In the genomic region with DNA sequence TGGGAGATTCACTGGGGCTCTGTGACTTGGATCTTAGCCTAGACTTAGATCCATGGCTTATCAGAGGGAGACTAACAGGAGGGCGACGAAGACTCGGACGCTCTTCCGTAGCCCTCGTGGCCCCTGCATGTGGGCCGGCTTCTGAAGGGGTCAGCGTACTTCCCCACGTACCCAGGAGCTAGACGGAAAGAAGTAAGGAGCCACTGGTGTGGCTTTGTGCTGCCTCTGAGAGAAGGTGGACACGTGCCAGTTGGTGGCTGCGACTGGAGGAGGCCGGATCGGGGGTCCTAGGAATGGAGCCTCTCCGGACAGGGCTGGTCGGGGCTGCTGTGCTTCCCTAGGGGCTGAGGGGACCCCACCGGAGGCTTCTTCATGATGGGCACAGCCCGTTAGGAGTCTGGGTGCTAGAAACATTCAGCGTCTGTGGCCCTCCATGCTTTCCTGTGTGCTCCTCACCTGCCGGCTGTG, we compare ENCODE assay signal across 9 cellular contexts. TPM values are rescaled to one million over a fixed set of nuclear protein-coding genes. Genes with fewer than 3 reads are reported as not detected.
DNase-seq lines count a peak whose midpoint lies in the region; ATAC-seq and TF ChIP-seq lines count a peak whose summit lies in the region.
"Had no signal": no experiment of that assay in that cellular context is flagged by ENCODE, and none has a peak within 500 bp of the region (broad histone marks: within the 10 kb centered on the region; RNA-seq: fewer than 3 reads in every experiment).

No MANE protein-coding gene starts in this region.

- H3K9me3 Mint-ChIP-seq in activated CD4-positive, alpha-beta memory T cell treated with anti-CD3 and anti-CD28 coated beads for 36 hours: no peaks in the 10 kb centered on the region

- peak; percentile 12 for ATAC-seq in left ventricle myocardium superior

- no peaks in the 10 kb centered on the region for H3K27me3 Mint-ChIP-seq in activated CD4-positive, alpha-beta memory T cell treated with anti-CD3 and anti-CD28 coated beads for 36 hours

- H3K27ac ChIP-seq in tibial artery: no peak overlapping the region

- H3K36me3 ChIP-seq in tibial artery: no peaks in the 10 kb centered on the region

- H3K9me3 ChIP-seq in tibial artery: no peaks in the 10 kb centered on the region

- CTCF ChIA-PET in activated CD4-positive, alpha-beta memory T cell treated with anti-CD3 and anti-CD28 coated beads for 36 hours (lab: Charles Lee): interaction anchor here (0.7 to 5.4 kb wide), 6 partner anchors 9 to 112 kb away, joined by 3 to 43 read pairs (median 10); no protein-coding TSS in a partner anchor

- TF ChIP-seq CTCF in tibial artery (IDR thresholded peaks at IDR 0.05): no peak

- peaks cover 73% of the 10 kb centered on the region for H3K4me1 Mint-ChIP-seq in activated CD4-positive, alpha-beta memory T cell treated with anti-CD3 and anti-CD28 coated beads for 36 hours (ENCODE audit: low read depth)

- peak overlapping the region; percentile 88 for H3K4me3 Mint-ChIP-seq in activated CD4-positive, alpha-beta memory T cell treated with anti-CD3 and anti-CD28 coated beads for 36 hours

- peak; percentile 48 for DNase-seq in activated T-cell treated with anti-CD3 and anti-CD28 coated beads, Interleukin-2, amount 50 U/mL, for 1 hour
- DNase-seq in activated T-cell treated with anti-CD3 and anti-CD28 coated beads for 4 hours (no peak), left ventricle myocardium superior (no peak), tibial artery (no peak), activated gamma-delta T cell treated with Interleukin-2 at 50 U/mL for 16 hours (no peak), hypothalamus (lab: John Stamatoyannopoulos, UW) (no peak), GM19240 (ENCODE audit: insufficient read length, low spot score) (no peak)
- peak; percentile 37 for DNase-seq in activated CD4-positive, alpha-beta memory T cell treated with anti-CD3 and anti-CD28 coated beads for 36 hours
- DNase-seq: NCI-H524 treated with DMSO at 0.1 percent for 48 hours had no signal

- intact Hi-C loops in activated CD4-positive, alpha-beta memory T cell treated with anti-CD3 and anti-CD28 coated beads for 36 hours (cut with micrococcal nuclease): loop anchor here (2.0 to 10.0 kb wide), 5 partner anchors 16 to 654 kb away; partner anchors contain the start of genes DLG1, FBXO45 and WDR53
- intact Hi-C loops in left ventricle myocardium superior (cut with micrococcal nuclease): no loop called here
- intact Hi-C loops in tibial artery (cut with DNase I; ENCODE audit: low total_unique reads): no loop called here

- peak overlapping the region; percentile 94 for H3K27ac Mint-ChIP-seq in activated CD4-positive, alpha-beta memory T cell treated with anti-CD3 and anti-CD28 coated beads for 36 hours

- peaks cover 0 to 10% (median 9%) of the 10 kb centered on the region in 4 donors for H3K4me1 ChIP-seq in tibial artery

- H3K4me3 ChIP-seq in tibial artery: peak overlapping the region; percentile 44 to 58

- peaks cover 0 to 53% of the 10 kb centered on the region in 2 donors for H3K27me3 ChIP-seq in tibial artery

- POLR2A ChIA-PET in activated CD4-positive, alpha-beta memory T cell treated with anti-CD3 and anti-CD28 coated beads for 36 hours (lab: Charles Lee): interaction anchor here (1.0 to 2.9 kb wide), 7 partner anchors 9 to 302 kb away, joined by 3 to 19 read pairs (median 4); partner anchors contain the start of genes FBXO45, RNF168, UBXN7 and WDR53

- peaks cover 24% of the 10 kb centered on the region for H3K36me3 Mint-ChIP-seq in activated CD4-positive, alpha-beta memory T cell treated with anti-CD3 and anti-CD28 coated beads for 36 hours

RNA-seq across cellular contexts. Expression of gene NRROS, which starts 1.0 kb away (rescaled TPM):
- 10 to 100 TPM; 24.5 to 25.3 TPM for total RNA-seq in activated CD4-positive, alpha-beta memory T cell treated with anti-CD3 and anti-CD28 coated beads for 36 hours
- total RNA-seq in left ventricle myocardium superior: 2.3 TPM

Comparison
In these comparisons a context has a peak if more than half of its experiments do, and no peak if none do; other contexts are left out.
1. DNase-seq: peak in activated T-cell treated with anti-CD3 and anti-CD28 coated beads, Interleukin-2, amount 50 U/mL, for 1 hour (single experiment) and activated CD4-positive, alpha-beta memory T cell treated with anti-CD3 and anti-CD28 coated beads for 36 hours (single experiment); none in activated T-cell treated with anti-CD3 and anti-CD28 coated beads for 4 hours (single experiment), left ventricle myocardium superior (single experiment), tibial artery (0 of 2), activated gamma-delta T cell treated with Interleukin-2 at 50 U/mL for 16 hours (single experiment), hypothalamus (0 of 51) and GM19240 (single experiment).